In the genomic region with DNA sequence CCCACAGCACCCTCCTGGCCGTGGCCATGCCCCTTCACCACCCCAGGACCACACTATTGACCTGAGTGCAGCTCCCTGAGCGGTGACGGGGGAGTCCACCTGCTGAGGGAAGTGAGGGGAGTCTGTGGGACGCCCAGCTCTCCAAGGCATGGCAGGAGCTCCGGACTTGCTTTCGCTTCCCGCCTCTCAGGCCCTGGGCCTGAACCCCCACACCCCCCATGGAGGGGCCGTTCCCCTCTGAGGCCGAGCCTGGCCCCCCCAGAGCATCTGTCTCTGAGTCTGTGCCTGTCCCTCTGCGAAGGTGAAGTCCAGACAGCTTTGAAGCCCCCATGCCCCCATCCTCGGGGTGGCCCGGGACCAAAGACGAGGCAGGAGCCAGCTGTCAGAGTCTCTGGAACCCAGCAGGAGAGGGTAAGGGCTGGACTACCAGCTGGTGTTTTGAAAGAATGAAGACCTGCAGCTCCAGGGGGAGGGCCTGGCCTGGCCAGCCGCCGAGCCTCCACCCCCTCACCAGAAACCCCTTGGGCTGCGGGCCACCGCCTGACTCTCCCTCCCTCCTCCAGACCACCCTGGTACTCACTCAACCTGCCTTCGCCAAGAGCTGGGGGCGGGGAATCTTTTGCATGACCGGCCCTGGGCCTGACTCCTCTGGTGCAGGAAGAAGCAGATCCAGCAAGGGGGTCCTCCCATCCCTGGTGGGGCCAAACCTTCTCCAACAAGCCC, we compare ENCODE assay signal across 17 cellular contexts.
DNase-seq lines count a peak whose midpoint lies in the region; ATAC-seq lines count a peak whose summit lies in the region.
"Had no signal": no experiment of that assay in that cellular context is flagged by ENCODE, and none has a peak within 500 bp of the region (broad histone marks: within the 10 kb centered on the region; RNA-seq: fewer than 3 reads in every experiment).

No MANE protein-coding gene starts in this region.

- no peak overlapping the region for H3K27ac Mint-ChIP-seq in activated CD4-positive, alpha-beta memory T cell treated with anti-CD3 and anti-CD28 coated beads for 36 hours
- no peak overlapping the region for H3K27ac Mint-ChIP-seq in activated CD4-positive, alpha-beta memory T cell treated with anti-CD3 and anti-CD28 coated beads, Interleukin-2, amount 10 ng/mL, durations not matched to agents 7 days and 5 days
- H3K27ac Mint-ChIP-seq: activated CD8-positive, alpha-beta T cell treated with anti-CD3 and anti-CD28 coated beads for 36 hours; activated T-helper 2 cell treated with anti-CD3 and anti-CD28 coated beads, Interferon-gamma antibody, Interleukin-2, Interleukin-4, amounts not matched to agents 10 μg/mL and 5 μg/mL and 100 μg/mL, durations not matched to agents 14 hours and 24 hours and 36 hours; T-cell had no signal

- H3K4me3 Mint-ChIP-seq in activated CD4-positive, alpha-beta memory T cell treated with anti-CD3 and anti-CD28 coated beads for 36 hours, result no peak overlapping the region
- no peak overlapping the region for H3K4me3 Mint-ChIP-seq in activated CD4-positive, alpha-beta memory T cell treated with anti-CD3 and anti-CD28 coated beads, Interleukin-2, amount 10 ng/mL, durations not matched to agents 7 days and 5 days
- H3K4me3 Mint-ChIP-seq: activated CD8-positive, alpha-beta T cell treated with anti-CD3 and anti-CD28 coated beads for 36 hours; T-cell had no signal

- intact Hi-C loops in activated CD4-positive, alpha-beta memory T cell treated with anti-CD3 and anti-CD28 coated beads for 36 hours (cut with micrococcal nuclease), result no loop called here
- intact Hi-C loops in sciatic nerve (cut with DNase I), result no loop called here

- peak; percentile 4 for DNase-seq in activated CD4-positive, alpha-beta memory T cell treated with anti-CD3 and anti-CD28 coated beads for 36 hours
- no peak for DNase-seq in activated CD4-positive, alpha-beta memory T cell treated with anti-CD3 and anti-CD28 coated beads, Interleukin-2, amount 10 ng/mL, durations not matched to agents 7 days and 5 days
- DNase-seq in NCI-H524 treated with DMSO at 0.1 percent for 48 hours (lab: John Stamatoyannopoulos, UW) (peak; percentile 38), left kidney (ENCODE audit: low read depth, low spot score) (peak; percentile 90), sciatic nerve (ENCODE audit: low spot score) (peak; percentile 40), NCI-H510A (lab: John Stamatoyannopoulos, UW) (no peak), SW480 (ENCODE audit: low spot score) (no peak)
- DNase-seq: activated CD8-positive, alpha-beta T cell treated with anti-CD3 and anti-CD28 coated beads for 36 hours; erythroblast; gastrocnemius medialis; NCI-H1436 treated with DMSO at 0.1 percent for 48 hours; NCI-H2227 treated with DMSO at 0.1 percent for 48 hours; T-cell; thyroid gland had no signal

- CTCF ChIA-PET in activated CD4-positive, alpha-beta memory T cell treated with anti-CD3 and anti-CD28 coated beads for 36 hours (lab: Charles Lee), result no interaction called here
- CTCF ChIA-PET in activated CD4-positive, alpha-beta memory T cell treated with anti-CD3 and anti-CD28 coated beads, Interleukin-2, amount 10 ng/mL, durations not matched to agents 7 days and 5 days (lab: Charles Lee), result no interaction called here

- H3K36me3 Mint-ChIP-seq in activated CD4-positive, alpha-beta memory T cell treated with anti-CD3 and anti-CD28 coated beads for 36 hours, result no peaks in the 10 kb centered on the region
- no peaks in the 10 kb centered on the region for H3K36me3 Mint-ChIP-seq in activated CD4-positive, alpha-beta memory T cell treated with anti-CD3 and anti-CD28 coated beads, Interleukin-2, amount 10 ng/mL, durations not matched to agents 7 days and 5 days (ENCODE audit: low read depth)
- H3K36me3 Mint-ChIP-seq: T-cell had no signal

- H3K27me3 Mint-ChIP-seq in activated CD4-positive, alpha-beta memory T cell treated with anti-CD3 and anti-CD28 coated beads for 36 hours, result peaks cover 8% of the 10 kb centered on the region
- H3K27me3 Mint-ChIP-seq in activated CD4-positive, alpha-beta memory T cell treated with anti-CD3 and anti-CD28 coated beads, Interleukin-2, amount 10 ng/mL, durations not matched to agents 7 days and 5 days, result no peaks in the 10 kb centered on the region
- H3K27me3 Mint-ChIP-seq: activated CD8-positive, alpha-beta T cell treated with anti-CD3 and anti-CD28 coated beads for 36 hours had no signal

- no peaks in the 10 kb centered on the region for H3K9me3 Mint-ChIP-seq in activated CD4-positive, alpha-beta memory T cell treated with anti-CD3 and anti-CD28 coated beads for 36 hours
- H3K9me3 Mint-ChIP-seq in activated CD4-positive, alpha-beta memory T cell treated with anti-CD3 and anti-CD28 coated beads, Interleukin-2, amount 10 ng/mL, durations not matched to agents 7 days and 5 days, result no peaks in the 10 kb centered on the region
- H3K9me3 Mint-ChIP-seq: activated CD8-positive, alpha-beta T cell treated with anti-CD3 and anti-CD28 coated beads for 36 hours; activated T-helper 2 cell treated with anti-CD3 and anti-CD28 coated beads, Interferon-gamma antibody, Interleukin-2, Interleukin-4, amounts not matched to agents 10 μg/mL and 5 μg/mL and 100 μg/mL, durations not matched to agents 14 hours and 24 hours and 36 hours; T-cell had no signal

- H3K4me1 Mint-ChIP-seq in activated CD4-positive, alpha-beta memory T cell treated with anti-CD3 and anti-CD28 coated beads for 36 hours (ENCODE audit: low read depth), result no peaks in the 10 kb centered on the region
- no peaks in the 10 kb centered on the region for H3K4me1 Mint-ChIP-seq in activated CD4-positive, alpha-beta memory T cell treated with anti-CD3 and anti-CD28 coated beads, Interleukin-2, amount 10 ng/mL, durations not matched to agents 7 days and 5 days
- H3K4me1 Mint-ChIP-seq: T-cell had no signal

- POLR2A ChIA-PET in activated CD4-positive, alpha-beta memory T cell treated with anti-CD3 and anti-CD28 coated beads for 36 hours (lab: Charles Lee), result no interaction called here
- POLR2A ChIA-PET in activated CD4-positive, alpha-beta memory T cell treated with anti-CD3 and anti-CD28 coated beads, Interleukin-2, amount 10 ng/mL, durations not matched to agents 7 days and 5 days (lab: Charles Lee), result no interaction called here

- no peak for ATAC-seq in sciatic nerve
- ATAC-seq in GM18517 (IDR thresholded peaks at IDR 0.05; ENCODE audit: unreplicated experiment), result no peak
- ATAC-seq: A549; activated CD8-positive, alpha-beta T cell treated with anti-CD3 and anti-CD28 coated beads for 36 hours; gastrocnemius medialis; T-cell had no signal

Comparison
In these comparisons a context has a peak if more than half of its experiments do, and no peak if none do; other contexts are left out.
1. DNase-seq: peak in activated CD4-positive, alpha-beta memory T cell treated with anti-CD3 and anti-CD28 coated beads for 36 hours (single experiment), NCI-H524 treated with DMSO at 0.1 percent for 48 hours (single experiment), left kidney (single experiment) and sciatic nerve (single experiment); none in activated CD4-positive, alpha-beta memory T cell treated with anti-CD3 and anti-CD28 coated beads, Interleukin-2, amount 10 ng/mL, durations not matched to agents 7 days and 5 days (single experiment), NCI-H510A (single experiment) and SW480 (single experiment).